Comparison of ENCODE assay signal across 26 cellular contexts in genomic region chr4:54852061-54852460, GRCh38.
"Had no signal": no experiment of that assay in that cellular context is flagged by ENCODE, and none has a peak within 500 bp of the region (broad histone marks: within the 10 kb centered on the region; RNA-seq: fewer than 3 reads in every experiment).

No MANE protein-coding gene starts in this region.

- H3K4me3 Mint-ChIP-seq: activated T-cell treated with anti-CD3 and anti-CD28 coated beads, Interleukin-2, amount 50 U/mL, for 24 hours; activated T-helper 17 cell treated with anti-CD3 and anti-CD28 coated beads, Interleukin-2, amount 50 U/mL, for 72 hours; memory B cell; nephron; stimulated activated naive CD8-positive, alpha-beta T cell treated with anti-CD3 and anti-CD28 coated beads, Interleukin-15, amount 100 ng/mL, for 72 hours; type B pancreatic cell had no signal

- H3K9me3 ChIP-seq: ascending aorta, breast epithelium, colonic mucosa, esophagus muscularis mucosa, gastrocnemius medialis, heart left ventricle, left ventricle myocardium inferior, neutrophil, right lobe of liver, testis, vagina had no signal

- H3K79me2 ChIP-seq: parathyroid adenoma had no signal

- H3K36me3 ChIP-seq: ascending aorta, breast epithelium, colonic mucosa, esophagus muscularis mucosa, gastrocnemius medialis, heart left ventricle, left ventricle myocardium inferior, neutrophil, right lobe of liver, vagina had no signal

- H3K4me3 ChIP-seq: ascending aorta, breast epithelium, colonic mucosa, esophagus muscularis mucosa, gastrocnemius medialis, heart left ventricle, left ventricle myocardium inferior, right lobe of liver, skin epidermis, testis, vagina had no signal

- H3K36me3 Mint-ChIP-seq: activated naive CD4-positive, alpha-beta T cell treated with anti-CD3 and anti-CD28 coated beads, Interleukin-2, amount 50 U/mL, for 72 hours; memory B cell; type B pancreatic cell had no signal

- H3K27me3 Mint-ChIP-seq: activated T-cell treated with anti-CD3 and anti-CD28 coated beads, Interleukin-2, amount 50 U/mL, for 24 hours; activated T-helper 17 cell treated with anti-CD3 and anti-CD28 coated beads, Interleukin-2, amount 50 U/mL, for 72 hours; stimulated activated naive CD8-positive, alpha-beta T cell treated with anti-CD3 and anti-CD28 coated beads, Interleukin-15, amount 100 ng/mL, for 72 hours; type B pancreatic cell had no signal

- ATAC-seq: activated naive CD4-positive, alpha-beta T cell treated with anti-CD3 and anti-CD28 coated beads, Interleukin-2, amount 50 U/mL, for 72 hours; activated T-helper 17 cell treated with anti-CD3 and anti-CD28 coated beads, Interleukin-2, amount 50 U/mL, for 72 hours; gastrocnemius medialis; heart left ventricle; right lobe of liver; stimulated activated naive CD8-positive, alpha-beta T cell treated with anti-CD3 and anti-CD28 coated beads, Interleukin-15, amount 100 ng/mL, for 72 hours had no signal

- H3K27me3 ChIP-seq: ascending aorta, breast epithelium, colonic mucosa, esophagus muscularis mucosa, gastrocnemius medialis, heart left ventricle, neutrophil, right lobe of liver, testis, vagina had no signal

- H3K9me3 Mint-ChIP-seq: activated naive CD4-positive, alpha-beta T cell treated with anti-CD3 and anti-CD28 coated beads, Interleukin-2, amount 50 U/mL, for 72 hours; activated T-cell treated with anti-CD3 and anti-CD28 coated beads, Interleukin-2, amount 50 U/mL, for 24 hours; activated T-helper 17 cell treated with anti-CD3 and anti-CD28 coated beads, Interleukin-2, amount 50 U/mL, for 72 hours; nephron; stimulated activated naive CD8-positive, alpha-beta T cell treated with anti-CD3 and anti-CD28 coated beads, Interleukin-15, amount 100 ng/mL, for 72 hours; type B pancreatic cell had no signal

- H3K4me1 ChIP-seq: ascending aorta, breast epithelium, colonic mucosa, gastrocnemius medialis, left ventricle myocardium inferior, parathyroid adenoma, right lobe of liver, testis, vagina had no signal

- H3K4me1 Mint-ChIP-seq: activated T-helper 17 cell treated with anti-CD3 and anti-CD28 coated beads, Interleukin-2, amount 50 U/mL, for 72 hours; memory B cell; nephron; stimulated activated naive CD8-positive, alpha-beta T cell treated with anti-CD3 and anti-CD28 coated beads, Interleukin-15, amount 100 ng/mL, for 72 hours had no signal

- H2AFZ ChIP-seq: parathyroid adenoma had no signal

- H3K27ac Mint-ChIP-seq: activated naive CD4-positive, alpha-beta T cell treated with anti-CD3 and anti-CD28 coated beads, Interleukin-2, amount 50 U/mL, for 72 hours; activated T-cell treated with anti-CD3 and anti-CD28 coated beads, Interleukin-2, amount 50 U/mL, for 24 hours; activated T-helper 17 cell treated with anti-CD3 and anti-CD28 coated beads, Interleukin-2, amount 50 U/mL, for 72 hours; memory B cell; nephron; stimulated activated naive CD8-positive, alpha-beta T cell treated with anti-CD3 and anti-CD28 coated beads, Interleukin-15, amount 100 ng/mL, for 72 hours; type B pancreatic cell had no signal

- DNase-seq: activated CD4-positive, alpha-beta T cell treated with anti-CD3 and anti-CD28 coated beads for 1 hour; activated CD8-positive, alpha-beta memory T cell treated with anti-CD3 and anti-CD28 coated beads for 24 hours; activated CD8-positive, alpha-beta memory T cell treated with anti-CD3 and anti-CD28 coated beads, Interleukin-2, amount 50 U/mL, for 4 hours; activated T-cell treated with anti-CD3 and anti-CD28 coated beads, Interleukin-2, amount 50 U/mL, for 24 hours; colonic mucosa; gastrocnemius medialis; heart left ventricle; kidney; left ventricle myocardium inferior; right lobe of liver; stimulated activated CD4-positive, alpha-beta T cell treated with anti-CD3 and anti-CD28 coated beads, Interleukin-1b, Interleukin-23, amount 100 ng/mL, for 48 hours; stimulated activated naive CD8-positive, alpha-beta T cell treated with anti-CD3 and anti-CD28 coated beads, Interleukin-15, amount 100 ng/mL, for 72 hours; T-helper 9 cell; testis had no signal

- H3K27ac ChIP-seq: ascending aorta, breast epithelium, colonic mucosa, esophagus muscularis mucosa, gastrocnemius medialis, heart left ventricle, left ventricle myocardium inferior, neutrophil, parathyroid adenoma, right lobe of liver, skin epidermis, testis, vagina had no signal
